Comparison of ENCODE assay signal across 8 cellular contexts in the genomic region with DNA sequence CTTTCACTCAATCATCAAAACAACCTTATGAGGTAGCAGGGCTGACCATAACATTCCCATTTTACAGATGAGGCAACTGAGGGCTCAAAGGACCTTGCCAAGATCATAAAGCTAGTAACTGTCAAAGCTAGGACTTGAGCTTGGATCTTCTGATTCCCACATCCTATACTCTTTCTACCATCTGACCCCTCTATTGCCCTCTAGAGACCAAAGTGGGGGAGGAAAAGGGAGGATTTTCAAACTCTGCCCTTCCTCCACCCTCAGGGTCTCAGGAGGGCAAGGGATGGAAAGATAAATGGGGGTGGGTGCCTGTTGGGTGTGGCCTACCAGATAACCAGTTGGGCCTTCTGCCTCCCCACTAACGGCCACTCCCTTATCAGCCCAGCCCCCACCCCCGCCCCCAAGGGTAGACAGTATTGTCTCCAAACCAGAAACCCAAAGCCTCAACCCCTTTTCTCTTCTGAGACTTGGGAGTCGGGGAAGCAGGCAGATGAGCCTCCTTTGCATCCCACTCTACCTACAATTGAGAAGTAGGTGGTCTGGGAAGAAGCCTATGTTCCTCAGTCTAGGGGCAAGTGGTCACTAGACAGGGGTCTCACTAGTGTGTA. TPM values are rescaled to one million over a fixed set of nuclear protein-coding genes. Genes with fewer than 3 reads are reported as not detected.
DNase-seq lines count a peak whose midpoint lies in the region; ATAC-seq and TF ChIP-seq lines count a peak whose summit lies in the region.

No MANE protein-coding gene starts in this region.

- H3K4me3 ChIP-seq in cardiac muscle cell (no peak overlapping the region), suprapubic skin (peak overlapping the region; percentile 73), mucosa of descending colon (no peak overlapping the region)

- peaks cover 49% of the 10 kb centered on the region for H3K4me1 Mint-ChIP-seq in T-helper 17 cell

- 36% methylated on average over 3 of the region's 3 CpGs for WGBS in suprapubic skin

- H3K27ac ChIP-seq in cardiac muscle cell (no peak overlapping the region), suprapubic skin (peak overlapping the region; percentile 90)

- DNase-seq in cardiac muscle cell (ENCODE audit: low read depth in 1 of 2, low spot score in 1 of 2): no peak
- no peak for DNase-seq in Right ventricle myocardium inferior (ENCODE audit: missing footprints)
- peak; percentile 38 for DNase-seq in SK-MEL-5 (ENCODE audit: low read depth, low spot score)
- DNase-seq in erythroblast (lab: John Stamatoyannopoulos, UW): peak; percentile 92 to 98
- DNase-seq in suprapubic skin (ENCODE audit: low spot score in 2 of 2): no peak
- DNase-seq in mucosa of descending colon: no peak
- no peak for DNase-seq in NCI-H2081 treated with DMSO at 0.1 percent for 48 hours (lab: John Stamatoyannopoulos, UW)
- no peak for DNase-seq in T-helper 17 cell

- ATAC-seq in Right ventricle myocardium inferior (no peak), mucosa of descending colon (no peak), T-helper 17 cell (no peak)

- in situ Hi-C loops in SK-MEL-5 (cut with HindIII; ENCODE audit: low pct_unique_long_range_greater_than_20kb, low sequenced_read_pairs): no loop called here

- H3K27me3 Mint-ChIP-seq in T-helper 17 cell: no peaks in the 10 kb centered on the region

- H3K27ac Mint-ChIP-seq in T-helper 17 cell: no peak overlapping the region

- intact Hi-C loops in Right ventricle myocardium inferior (cut with DNase I): no loop called here
- intact Hi-C loops in mucosa of descending colon (cut with DNase I, micrococcal nuclease): no loop called here

- H3K27me3 ChIP-seq in cardiac muscle cell: no peaks in the 10 kb centered on the region
- no peaks in the 10 kb centered on the region for H3K27me3 ChIP-seq in suprapubic skin

- no peak overlapping the region for H3K4me3 Mint-ChIP-seq in T-helper 17 cell

- no peak for TF ChIP-seq EP300 in suprapubic skin (IDR thresholded peaks at IDR 0.05)

- H3K36me3 ChIP-seq in cardiac muscle cell (peaks cover 36% of the 10 kb centered on the region), suprapubic skin (peaks cover 46% of the 10 kb centered on the region), mucosa of descending colon (ENCODE audit: low read depth) (peaks cover 14% of the 10 kb centered on the region)

- peaks cover 2% of the 10 kb centered on the region for H3K36me3 Mint-ChIP-seq in T-helper 17 cell (ENCODE audit: low read depth)

- H3K4me1 ChIP-seq in cardiac muscle cell (ENCODE audit: low read depth) (peaks cover 32% of the 10 kb centered on the region), suprapubic skin (peaks cover 56% of the 10 kb centered on the region), mucosa of descending colon (ENCODE audit: low read depth) (peaks cover 28% of the 10 kb centered on the region)

- H3K9me3 ChIP-seq in cardiac muscle cell (ENCODE audit: low read depth): no peaks in the 10 kb centered on the region
- H3K9me3 ChIP-seq in suprapubic skin: no peaks in the 10 kb centered on the region
- H3K9me3 ChIP-seq in mucosa of descending colon: no peaks in the 10 kb centered on the region
- no peaks in the 10 kb centered on the region for H3K9me3 ChIP-seq in T-helper 17 cell (ENCODE audit: control insufficient read depth, low read length, poor library complexity, severe bottlenecking)

- TF ChIP-seq POLR2A in erythroblast (IDR thresholded peaks at IDR 0.05; ENCODE audit: low read length) (peak; percentile 94), suprapubic skin (IDR thresholded peaks at IDR 0.05) (no peak)

- TF ChIP-seq CTCF in cardiac muscle cell (IDR thresholded peaks at IDR 0.05; ENCODE audit: low read depth, low read length) (peak; percentile 31), suprapubic skin (IDR thresholded peaks at IDR 0.05) (no peak), mucosa of descending colon (IDR thresholded peaks at IDR 0.05) (no peak)

RNA-seq across cellular contexts. Expression of gene LDB1, which starts 7.9 kb away (rescaled TPM):
- total RNA-seq in cardiac muscle cell (109 and 112 TPM in 2 replicates), Right ventricle myocardium inferior (56.5 TPM), suprapubic skin (100 to 1,000 TPM in 2 of 4 donors, 10 to 100 TPM in 2; 62.0 to 217 (median 96.0) TPM), mucosa of descending colon (10 to 100 TPM; 32.3 to 92.2 (median 37.2) TPM), T-helper 17 cell (100 to 1,000 TPM; 104 to 112 TPM)
- polyA plus RNA-seq in cardiac muscle cell: 42.2 and 44.3 TPM in 2 replicates
- 27.6 and 31.1 TPM in 2 replicates for total RNA-seq in SK-MEL-5 (2014; rRNA removed; shearing (Covaris generic))
- polyA plus RNA-seq in SK-MEL-5 (2015; cell fraction: cytosol; rRNA removed): 31.6 and 37.9 TPM in 2 replicates
- polyA plus RNA-seq in SK-MEL-5 (2015; cell fraction: nucleus; rRNA removed): 209 and 211 TPM in 2 replicates

RNA-seq across cellular contexts. Expression of gene PPRC1, which starts 20.5 kb away (rescaled TPM):
- total RNA-seq in cardiac muscle cell (21.5 and 22.9 TPM in 2 replicates), Right ventricle myocardium inferior (14.3 TPM), suprapubic skin (10 to 100 TPM; 42.6 to 80.0 (median 55.2) TPM), mucosa of descending colon (10 to 100 TPM; 17.1 to 30.3 (median 20.3) TPM), T-helper 17 cell (10 to 100 TPM; 38.3 to 41.0 TPM)
- 22.6 and 31.6 TPM in 2 replicates for polyA plus RNA-seq in cardiac muscle cell
- 10.8 and 15.6 TPM in 2 replicates for total RNA-seq in SK-MEL-5 (2014; rRNA removed; shearing (Covaris generic))
- 36.6 and 45.9 TPM in 2 replicates for polyA plus RNA-seq in SK-MEL-5 (2015; cell fraction: cytosol; rRNA removed)
- 70.8 and 73.6 TPM in 2 replicates for polyA plus RNA-seq in SK-MEL-5 (2015; cell fraction: nucleus; rRNA removed)

RNA-seq across cellular contexts. Expression of gene NOLC1, which starts 39.9 kb away (rescaled TPM):
- total RNA-seq in cardiac muscle cell (52.3 and 62.2 TPM in 2 replicates), Right ventricle myocardium inferior (25.8 TPM), suprapubic skin (10 to 100 TPM; 47.8 to 94.9 (median 77.9) TPM), mucosa of descending colon (10 to 100 TPM; 33.2 to 44.3 (median 40.1) TPM), T-helper 17 cell (10 to 100 TPM; 46.1 to 48.0 TPM)
- 56.2 and 74.2 TPM in 2 replicates for polyA plus RNA-seq in cardiac muscle cell
- total RNA-seq in SK-MEL-5 (2014; rRNA removed; shearing (Covaris generic)): 64.7 and 65.5 TPM in 2 replicates
- polyA plus RNA-seq in SK-MEL-5 (2015; cell fraction: cytosol; rRNA removed): 114 and 146 TPM in 2 replicates
- polyA plus RNA-seq in SK-MEL-5 (2015; cell fraction: nucleus; rRNA removed): 96.5 and 131 TPM in 2 replicates

RNA-seq across cellular contexts. Expression of gene HPS6, which starts 47.2 kb away (rescaled TPM):
- total RNA-seq in cardiac muscle cell (35.2 and 44.4 TPM in 2 replicates), Right ventricle myocardium inferior (11.0 TPM), suprapubic skin (10 to 100 TPM; 23.6 to 43.2 (median 31.3) TPM), mucosa of descending colon (10 to 100 TPM; 17.8 to 21.4 (median 18.3) TPM), T-helper 17 cell (10 to 100 TPM; 12.4 to 15.8 TPM)
- polyA plus RNA-seq in cardiac muscle cell: 23.6 and 26.6 TPM in 2 replicates
- total RNA-seq in SK-MEL-5 (2014; rRNA removed; shearing (Covaris generic)): 21.6 and 23.2 TPM in 2 replicates
- 22.2 and 30.8 TPM in 2 replicates for polyA plus RNA-seq in SK-MEL-5 (2015; cell fraction: cytosol; rRNA removed)
- polyA plus RNA-seq in SK-MEL-5 (2015; cell fraction: nucleus; rRNA removed): 6.5 and 7.9 TPM in 2 replicates

RNA-seq across cellular contexts. Expression of gene ARMH3, which starts 56.3 kb away (rescaled TPM):
- 5.0 and 7.1 TPM in 2 replicates for total RNA-seq in cardiac muscle cell
- polyA plus RNA-seq in cardiac muscle cell: 11.8 and 17.2 TPM in 2 replicates
- 51.9 TPM for total RNA-seq in Right ventricle myocardium inferior
- 7.5 and 9.4 TPM in 2 replicates for total RNA-seq in SK-MEL-5 (2014; rRNA removed; shearing (Covaris generic))
- polyA plus RNA-seq in SK-MEL-5 (2015; cell fraction: cytosol; rRNA removed): 13.1 and 14.1 TPM in 2 replicates
- 24.6 and 37.4 TPM in 2 replicates for polyA plus RNA-seq in SK-MEL-5 (2015; cell fraction: nucleus; rRNA removed)
- 10 to 100 TPM; 12.1 to 25.7 (median 20.4) TPM for total RNA-seq in suprapubic skin
- total RNA-seq in mucosa of descending colon: 10 to 100 TPM; 25.8 to 45.6 (median 28.1) TPM
- total RNA-seq in T-helper 17 cell: 10 to 100 TPM; 25.6 to 27.2 TPM

Comparison
In these comparisons a context has a peak if more than half of its experiments do, and no peak if none do; other contexts are left out.
1. DNase-seq: peak in SK-MEL-5 (single experiment) and erythroblast (2 of 2); none in cardiac muscle cell (0 of 2), Right ventricle myocardium inferior (single experiment), suprapubic skin (0 of 2), mucosa of descending colon (0 of 3), NCI-H2081 treated with DMSO at 0.1 percent for 48 hours (single experiment) and T-helper 17 cell (0 of 3).